ENCODE assay signal across 2 cellular contexts in the genomic region with DNA sequence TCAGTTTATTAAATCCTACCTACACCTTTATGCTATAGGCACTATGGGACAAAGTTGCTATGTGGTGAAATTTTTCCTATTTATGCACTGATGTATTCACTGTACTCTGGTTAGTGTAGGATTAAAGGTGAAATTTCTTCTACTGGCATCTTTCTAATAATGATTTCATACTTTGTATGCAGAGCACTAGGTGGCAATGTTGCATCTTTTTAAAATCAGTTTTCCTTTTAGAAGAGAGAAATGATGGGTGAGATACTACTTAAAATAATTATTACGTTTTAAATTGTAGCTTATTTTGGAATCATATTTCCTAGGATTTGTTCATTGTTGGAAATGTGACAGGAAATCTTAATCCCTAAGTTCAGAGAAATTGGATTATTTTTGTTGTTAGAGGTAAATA.
TF ChIP-seq lines count a peak whose summit lies in the region.

No MANE protein-coding gene starts in this region.

TF ChIP-seq in WTC11, 78 proteins besides CTCF, POLR2A, EP300 and RAD21 (continued from another document and continues in another):
- TF ChIP-seq, protein P1, sequence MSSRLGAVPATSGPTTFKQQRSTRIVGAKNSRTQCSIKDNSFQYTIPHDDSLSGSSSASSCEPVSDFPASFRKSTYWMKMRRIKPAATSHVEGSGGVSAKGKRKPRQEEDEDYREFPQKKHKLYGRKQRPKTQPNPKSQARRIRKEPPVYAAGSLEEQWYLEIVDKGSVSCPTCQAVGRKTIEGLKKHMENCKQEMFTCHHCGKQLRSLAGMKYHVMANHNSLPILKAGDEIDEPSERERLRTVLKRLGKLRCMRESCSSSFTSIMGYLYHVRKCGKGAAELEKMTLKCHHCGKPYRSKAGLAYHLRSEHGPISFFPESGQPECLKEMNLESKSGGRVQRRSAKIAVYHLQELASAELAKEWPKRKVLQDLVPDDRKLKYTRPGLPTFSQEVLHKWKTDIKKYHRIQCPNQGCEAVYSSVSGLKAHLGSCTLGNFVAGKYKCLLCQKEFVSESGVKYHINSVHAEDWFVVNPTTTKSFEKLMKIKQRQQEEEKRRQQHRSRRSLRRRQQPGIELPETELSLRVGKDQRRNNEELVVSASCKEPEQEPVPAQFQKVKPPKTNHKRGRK (CRISPR knock-in tag; IDR thresholded peaks at IDR 0.05; ENCODE audit: borderline replicate concordance): no peak
- TF ChIP-seq ZNF121 (CRISPR knock-in tag; IDR thresholded peaks at IDR 0.05) (no peak), ELF4 (CRISPR knock-in tag; IDR thresholded peaks at IDR 0.05; ENCODE audit: low read depth) (no peak), OVOL2 (CRISPR knock-in tag; IDR thresholded peaks at IDR 0.05; ENCODE audit: borderline replicate concordance) (no peak), SOX15 (CRISPR knock-in tag; IDR thresholded peaks at IDR 0.05) (no peak), NFYB (CRISPR knock-in tag; conservative IDR thresholded peaks at IDR 0.05; ENCODE audit: low read depth) (no peak), TEAD4 (CRISPR knock-in tag; IDR thresholded peaks at IDR 0.05) (no peak)
- TF ChIP-seq, protein P2, sequence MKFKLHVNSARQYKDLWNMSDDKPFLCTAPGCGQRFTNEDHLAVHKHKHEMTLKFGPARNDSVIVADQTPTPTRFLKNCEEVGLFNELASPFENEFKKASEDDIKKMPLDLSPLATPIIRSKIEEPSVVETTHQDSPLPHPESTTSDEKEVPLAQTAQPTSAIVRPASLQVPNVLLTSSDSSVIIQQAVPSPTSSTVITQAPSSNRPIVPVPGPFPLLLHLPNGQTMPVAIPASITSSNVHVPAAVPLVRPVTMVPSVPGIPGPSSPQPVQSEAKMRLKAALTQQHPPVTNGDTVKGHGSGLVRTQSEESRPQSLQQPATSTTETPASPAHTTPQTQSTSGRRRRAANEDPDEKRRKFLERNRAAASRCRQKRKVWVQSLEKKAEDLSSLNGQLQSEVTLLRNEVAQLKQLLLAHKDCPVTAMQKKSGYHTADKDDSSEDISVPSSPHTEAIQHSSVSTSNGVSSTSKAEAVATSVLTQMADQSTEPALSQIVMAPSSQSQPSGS (CRISPR knock-in tag; IDR thresholded peaks at IDR 0.05; ENCODE audit: borderline replicate concordance, low read depth): no peak
- TF ChIP-seq, protein P3, sequence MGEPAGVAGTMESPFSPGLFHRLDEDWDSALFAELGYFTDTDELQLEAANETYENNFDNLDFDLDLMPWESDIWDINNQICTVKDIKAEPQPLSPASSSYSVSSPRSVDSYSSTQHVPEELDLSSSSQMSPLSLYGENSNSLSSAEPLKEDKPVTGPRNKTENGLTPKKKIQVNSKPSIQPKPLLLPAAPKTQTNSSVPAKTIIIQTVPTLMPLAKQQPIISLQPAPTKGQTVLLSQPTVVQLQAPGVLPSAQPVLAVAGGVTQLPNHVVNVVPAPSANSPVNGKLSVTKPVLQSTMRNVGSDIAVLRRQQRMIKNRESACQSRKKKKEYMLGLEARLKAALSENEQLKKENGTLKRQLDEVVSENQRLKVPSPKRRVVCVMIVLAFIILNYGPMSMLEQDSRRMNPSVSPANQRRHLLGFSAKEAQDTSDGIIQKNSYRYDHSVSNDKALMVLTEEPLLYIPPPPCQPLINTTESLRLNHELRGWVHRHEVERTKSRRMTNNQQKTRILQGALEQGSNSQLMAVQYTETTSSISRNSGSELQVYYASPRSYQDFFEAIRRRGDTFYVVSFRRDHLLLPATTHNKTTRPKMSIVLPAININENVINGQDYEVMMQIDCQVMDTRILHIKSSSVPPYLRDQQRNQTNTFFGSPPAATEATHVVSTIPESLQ (CRISPR knock-in tag; IDR thresholded peaks at IDR 0.05): no peak
- TF ChIP-seq, protein P4, sequence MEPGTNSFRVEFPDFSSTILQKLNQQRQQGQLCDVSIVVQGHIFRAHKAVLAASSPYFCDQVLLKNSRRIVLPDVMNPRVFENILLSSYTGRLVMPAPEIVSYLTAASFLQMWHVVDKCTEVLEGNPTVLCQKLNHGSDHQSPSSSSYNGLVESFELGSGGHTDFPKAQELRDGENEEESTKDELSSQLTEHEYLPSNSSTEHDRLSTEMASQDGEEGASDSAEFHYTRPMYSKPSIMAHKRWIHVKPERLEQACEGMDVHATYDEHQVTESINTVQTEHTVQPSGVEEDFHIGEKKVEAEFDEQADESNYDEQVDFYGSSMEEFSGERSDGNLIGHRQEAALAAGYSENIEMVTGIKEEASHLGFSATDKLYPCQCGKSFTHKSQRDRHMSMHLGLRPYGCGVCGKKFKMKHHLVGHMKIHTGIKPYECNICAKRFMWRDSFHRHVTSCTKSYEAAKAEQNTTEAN (CRISPR knock-in tag; IDR thresholded peaks at IDR 0.05): no peak
- TF ChIP-seq, protein P5, sequence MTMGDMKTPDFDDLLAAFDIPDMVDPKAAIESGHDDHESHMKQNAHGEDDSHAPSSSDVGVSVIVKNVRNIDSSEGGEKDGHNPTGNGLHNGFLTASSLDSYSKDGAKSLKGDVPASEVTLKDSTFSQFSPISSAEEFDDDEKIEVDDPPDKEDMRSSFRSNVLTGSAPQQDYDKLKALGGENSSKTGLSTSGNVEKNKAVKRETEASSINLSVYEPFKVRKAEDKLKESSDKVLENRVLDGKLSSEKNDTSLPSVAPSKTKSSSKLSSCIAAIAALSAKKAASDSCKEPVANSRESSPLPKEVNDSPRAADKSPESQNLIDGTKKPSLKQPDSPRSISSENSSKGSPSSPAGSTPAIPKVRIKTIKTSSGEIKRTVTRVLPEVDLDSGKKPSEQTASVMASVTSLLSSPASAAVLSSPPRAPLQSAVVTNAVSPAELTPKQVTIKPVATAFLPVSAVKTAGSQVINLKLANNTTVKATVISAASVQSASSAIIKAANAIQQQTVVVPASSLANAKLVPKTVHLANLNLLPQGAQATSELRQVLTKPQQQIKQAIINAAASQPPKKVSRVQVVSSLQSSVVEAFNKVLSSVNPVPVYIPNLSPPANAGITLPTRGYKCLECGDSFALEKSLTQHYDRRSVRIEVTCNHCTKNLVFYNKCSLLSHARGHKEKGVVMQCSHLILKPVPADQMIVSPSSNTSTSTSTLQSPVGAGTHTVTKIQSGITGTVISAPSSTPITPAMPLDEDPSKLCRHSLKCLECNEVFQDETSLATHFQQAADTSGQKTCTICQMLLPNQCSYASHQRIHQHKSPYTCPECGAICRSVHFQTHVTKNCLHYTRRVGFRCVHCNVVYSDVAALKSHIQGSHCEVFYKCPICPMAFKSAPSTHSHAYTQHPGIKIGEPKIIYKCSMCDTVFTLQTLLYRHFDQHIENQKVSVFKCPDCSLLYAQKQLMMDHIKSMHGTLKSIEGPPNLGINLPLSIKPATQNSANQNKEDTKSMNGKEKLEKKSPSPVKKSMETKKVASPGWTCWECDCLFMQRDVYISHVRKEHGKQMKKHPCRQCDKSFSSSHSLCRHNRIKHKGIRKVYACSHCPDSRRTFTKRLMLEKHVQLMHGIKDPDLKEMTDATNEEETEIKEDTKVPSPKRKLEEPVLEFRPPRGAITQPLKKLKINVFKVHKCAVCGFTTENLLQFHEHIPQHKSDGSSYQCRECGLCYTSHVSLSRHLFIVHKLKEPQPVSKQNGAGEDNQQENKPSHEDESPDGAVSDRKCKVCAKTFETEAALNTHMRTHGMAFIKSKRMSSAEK (CRISPR knock-in tag; IDR thresholded peaks at IDR 0.05; ENCODE audit: borderline replicate concordance): no peak
- TF ChIP-seq, protein P6, sequence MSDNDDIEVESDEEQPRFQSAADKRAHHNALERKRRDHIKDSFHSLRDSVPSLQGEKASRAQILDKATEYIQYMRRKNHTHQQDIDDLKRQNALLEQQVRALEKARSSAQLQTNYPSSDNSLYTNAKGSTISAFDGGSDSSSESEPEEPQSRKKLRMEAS (CRISPR knock-in tag; IDR thresholded peaks at IDR 0.05): no peak

TF ChIP-seq in HepG2, 621 proteins besides CTCF, POLR2A, EP300 and RAD21 (continued from another document):
- peak; percentile 55; the same call in 1 of the 2 replicates for TF ChIP-seq STAG1 (CRISPR knock-in tag; IDR thresholded peaks at IDR 0.05)
TF ChIP-seq in HepG2: peak in this region for 1.
